ENCODE assay signal across 1 cellular context in the genomic region with DNA sequence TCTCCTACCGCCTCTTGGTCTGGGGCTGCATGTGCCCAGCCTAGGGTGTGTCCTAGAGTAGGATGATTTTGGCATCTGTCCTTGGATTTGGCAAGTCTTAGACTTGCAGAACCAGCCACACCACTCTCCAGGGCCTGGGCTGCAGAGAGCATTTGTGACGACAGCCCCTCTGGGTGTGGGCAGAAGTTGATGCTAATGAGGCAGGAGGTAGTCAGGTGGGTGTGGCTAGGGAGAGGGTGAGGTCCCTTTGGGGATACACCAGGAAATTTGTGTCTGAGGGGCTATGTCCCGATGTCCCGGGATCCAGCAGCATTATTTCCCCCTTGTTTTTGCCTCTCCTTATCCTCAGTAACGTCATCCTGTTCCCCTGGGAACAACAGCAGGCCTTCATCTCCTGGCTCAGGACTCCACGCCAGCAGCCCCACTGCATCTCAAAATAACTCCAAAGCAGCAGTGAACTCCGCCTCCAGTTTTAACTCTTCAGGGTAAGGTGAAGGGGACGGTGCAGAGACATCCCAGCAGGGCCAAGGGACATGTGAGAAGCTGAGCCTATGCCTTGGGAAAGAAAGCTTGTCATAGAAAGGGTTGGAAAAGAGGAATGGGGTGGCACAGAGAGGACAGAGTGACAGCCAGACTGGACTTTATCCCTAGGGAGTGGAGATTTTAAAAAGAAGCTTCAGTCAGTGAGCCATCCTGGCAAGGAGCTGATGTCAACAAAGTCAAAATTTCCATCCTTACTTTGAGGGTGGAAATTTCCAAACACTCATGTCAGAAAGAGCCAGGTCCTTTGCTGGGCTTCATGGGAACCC.
TF ChIP-seq lines count a peak whose summit lies in the region.

No MANE protein-coding gene starts in this region.

TF ChIP-seq in WTC11, 78 proteins besides CTCF, POLR2A, EP300 and RAD21 (continued from another document):
- TF ChIP-seq, protein P1, sequence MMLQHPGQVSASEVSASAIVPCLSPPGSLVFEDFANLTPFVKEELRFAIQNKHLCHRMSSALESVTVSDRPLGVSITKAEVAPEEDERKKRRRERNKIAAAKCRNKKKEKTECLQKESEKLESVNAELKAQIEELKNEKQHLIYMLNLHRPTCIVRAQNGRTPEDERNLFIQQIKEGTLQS (CRISPR knock-in tag; conservative IDR thresholded peaks at IDR 0.05): no peak
- TF ChIP-seq ZNF138 (CRISPR knock-in tag; conservative IDR thresholded peaks at IDR 0.05): no peak
